Comparison of ENCODE assay signal across 14 cellular contexts in the genomic region with DNA sequence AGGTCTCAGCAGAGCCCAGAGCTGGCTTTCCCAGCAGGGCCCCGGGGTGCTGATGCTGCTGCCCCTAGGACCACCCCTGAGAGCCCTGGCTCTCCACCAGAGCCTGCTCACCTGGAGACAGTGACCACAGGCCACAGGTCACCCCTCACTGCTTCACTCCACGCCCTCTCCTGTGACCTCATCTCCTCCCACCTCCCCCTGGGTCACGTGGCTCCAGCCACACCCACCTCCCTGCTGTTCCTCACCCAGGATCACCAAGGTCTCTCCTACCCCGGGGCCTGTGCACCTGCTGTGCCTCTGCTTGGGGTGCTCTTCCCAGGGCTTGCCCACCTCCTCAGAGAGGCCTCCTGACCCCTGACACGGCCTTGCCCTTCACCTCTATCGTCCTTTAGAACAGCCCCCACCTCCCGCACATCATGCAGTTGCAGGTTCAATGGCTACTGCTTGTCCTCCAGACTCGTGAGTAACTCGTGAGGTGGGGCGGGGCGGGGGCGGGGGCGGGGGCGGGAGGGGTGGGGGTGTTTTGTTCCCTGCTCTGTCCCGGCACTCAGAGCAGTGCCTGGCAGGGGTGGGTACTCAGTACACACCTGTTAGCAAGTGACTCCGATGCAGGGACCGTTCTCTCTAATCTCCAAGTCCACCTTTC.
A peak's percentile ranks its signal among the peaks of the same experiment; 100 is the strongest.
DNase-seq lines count a peak whose midpoint lies in the region; ATAC-seq, FAIRE-seq and TF ChIP-seq lines count a peak whose summit lies in the region.
"Had no signal": no experiment of that assay in that cellular context is flagged by ENCODE, and none has a peak within 500 bp of the region (broad histone marks: within the 10 kb centered on the region; RNA-seq: fewer than 3 reads in every experiment).

No MANE protein-coding gene starts in this region.

- peak; percentile 84 for FAIRE-seq in GM19239 (lab: Jason Lieb, UNC)

- no CpG with 5 or more reads among the region's 17 CpGs for WGBS in trophoblast cell (ENCODE audit: extremely low coverage, insufficient coverage, insufficient read length)

- no peaks in the 10 kb centered on the region for H3K79me1 ChIP-seq in trophoblast cell (ENCODE audit: low read length)

- H3K36me3 Mint-ChIP-seq in Caco-2 (ENCODE audit: insufficient read depth, unreplicated experiment), result no peaks in the 10 kb centered on the region
- H3K36me3 Mint-ChIP-seq: natural killer cell had no signal

- H3K27me3 Mint-ChIP-seq in Caco-2 (ENCODE audit: insufficient read depth, unreplicated experiment), result no peaks in the 10 kb centered on the region

- peaks cover 8% of the 10 kb centered on the region for H3K9me3 ChIP-seq in Caco-2
- H3K9me3 ChIP-seq in SK-N-MC (ENCODE audit: low read depth, low read length), result no peaks in the 10 kb centered on the region
- H3K9me3 ChIP-seq in BE2C, result no peaks in the 10 kb centered on the region
- peaks cover under 1% of the 10 kb centered on the region for H3K9me3 ChIP-seq in trophoblast cell (ENCODE audit: insufficient read depth, low read depth, low read length)
- H3K9me3 ChIP-seq: vagina had no signal

- H3K14ac ChIP-seq in trophoblast cell (ENCODE audit: low read length), result no peak overlapping the region

- H3K27ac ChIP-seq in SK-N-MC (peak overlapping the region; percentile 56; the same call in 1 of the 2 replicates), trophoblast cell (ENCODE audit: low read depth, low read length) (no peak overlapping the region)
- H3K27ac ChIP-seq: hepatocyte, vagina had no signal

- no peaks in the 10 kb centered on the region for H3K79me2 ChIP-seq in trophoblast cell (ENCODE audit: control insufficient read depth, insufficient read depth, low read length, poor library complexity)
- H3K79me2 ChIP-seq: hepatocyte had no signal

- no peak overlapping the region for H4K91ac ChIP-seq in trophoblast cell (ENCODE audit: low read depth, low read length)

- H3K4me1 ChIP-seq in Caco-2 (no peaks in the 10 kb centered on the region), BE2C (no peaks in the 10 kb centered on the region), trophoblast cell (ENCODE audit: control insufficient read depth in 1 of 2, insufficient read depth in 2 of 2, low read length in 2 of 2) (no peaks in the 10 kb centered on the region)
- H3K4me1 ChIP-seq: vagina had no signal

- no peak overlapping the region for H2AK5ac ChIP-seq in trophoblast cell (ENCODE audit: low read length)

- CTCF ChIA-PET in Caco-2 (lab: Charles Lee), result interaction anchor here (0.7 kb wide), 1 partner anchor 267 kb away, joined by 3 read pairs; no protein-coding TSS in a partner anchor

- H3K27me3 ChIP-seq in Caco-2 (replicated peaks; ENCODE audit: control insufficient read depth, insufficient read depth, low read length) (no peaks in the 10 kb centered on the region), BE2C (no peaks in the 10 kb centered on the region), trophoblast cell (ENCODE audit: insufficient read depth, low read length) (no peaks in the 10 kb centered on the region)
- H3K27me3 ChIP-seq: hepatocyte, vagina had no signal

- H3K4me2 ChIP-seq in trophoblast cell (ENCODE audit: low read length), result no peak overlapping the region
- H3K4me2 ChIP-seq: hepatocyte had no signal

- H2BK12ac ChIP-seq in trophoblast cell (ENCODE audit: low read length), result no peak overlapping the region

- DNase-seq in Caco-2 (peak; percentile 32 to 70), GM19239 (ENCODE audit: insufficient read length, low spot score) (no peak), SK-N-MC (ENCODE audit: low read depth, low spot score) (no peak), GM19240 (ENCODE audit: insufficient read length, low spot score) (no peak), BE2C (no peak), trophoblast cell (no peak)
- DNase-seq: natural killer cell; NCI-H748 treated with DMSO at 0.1 percent for 48 hours; stimulated activated CD4-positive, alpha-beta T cell treated with anti-CD3 and anti-CD28 coated beads, Interleukin-2, amount 100 ng/mL, for 24 hours had no signal

- no peak overlapping the region for H2AFZ ChIP-seq in trophoblast cell (ENCODE audit: insufficient read depth, low read length, poor library complexity)
- H2AFZ ChIP-seq: hepatocyte had no signal

- H3K4me3 Mint-ChIP-seq in Caco-2 (ENCODE audit: unreplicated experiment), result peak overlapping the region; percentile 37
- H3K4me3 Mint-ChIP-seq: dendritic cell treated with granulocyte-macrophage colony-stimulating factor and Interleukin-4, amounts not matched to agents 40 ng/mL and 50 ng/mL, for 4 days; natural killer cell had no signal

- H3K18ac ChIP-seq in trophoblast cell (ENCODE audit: low read length), result no peak overlapping the region

- no peak overlapping the region for H3K4ac ChIP-seq in trophoblast cell (ENCODE audit: low read depth, low read length)

- intact Hi-C loops in Caco-2 (cut with micrococcal nuclease; ENCODE audit: unreplicated experiment), result no loop called here

- no peak overlapping the region for H4K8ac ChIP-seq in trophoblast cell (ENCODE audit: low read depth, low read length)

- H3K9ac ChIP-seq in SK-N-MC (ENCODE audit: insufficient read length) (no peak overlapping the region), trophoblast cell (ENCODE audit: low read length) (no peak overlapping the region)

- no peak overlapping the region for H3K23ac ChIP-seq in trophoblast cell (ENCODE audit: low read length)

- no peak overlapping the region for H3K4me3 ChIP-seq in Caco-2 (ENCODE audit: low read depth, low read length)
- H3K4me3 ChIP-seq in SK-N-MC, result no peak overlapping the region; the same call in 1 of the 2 replicates
- H3K4me3 ChIP-seq in BE2C (ENCODE audit: low read depth, low read length), result no peak overlapping the region
- no peak overlapping the region for H3K4me3 ChIP-seq in trophoblast cell (ENCODE audit: low read depth, low read length)
- H3K4me3 ChIP-seq: hepatocyte, vagina had no signal

- TF ChIP-seq CTCF in Caco-2 (IDR thresholded peaks at IDR 0.05; ENCODE audit: insufficient read depth in 1 of 2, low read depth in 1 of 2, low read length in 1 of 2, severe bottlenecking in 1 of 2, unreplicated experiment in 1 of 2), result no peak
- no peak for TF ChIP-seq CTCF in BE2C (IDR thresholded peaks at IDR 0.05; ENCODE audit: low read depth, low read length)

- ATAC-seq in HG02938 (IDR thresholded peaks at IDR 0.05; ENCODE audit: unreplicated experiment) (peak; percentile 66), HG02852 (IDR thresholded peaks at IDR 0.05; ENCODE audit: unreplicated experiment) (no peak)

- H2BK120ac ChIP-seq in trophoblast cell (ENCODE audit: insufficient read depth, low read length, poor library complexity), result no peak overlapping the region

- H3K36me3 ChIP-seq in Caco-2 (ENCODE audit: control insufficient read depth, insufficient read depth, low read length) (no peaks in the 10 kb centered on the region), SK-N-MC (ENCODE audit: insufficient read depth, low read length) (no peaks in the 10 kb centered on the region), BE2C (no peaks in the 10 kb centered on the region), trophoblast cell (ENCODE audit: control insufficient read depth in 1 of 2, insufficient read depth in 2 of 2, low read length in 2 of 2) (no peaks in the 10 kb centered on the region)
- H3K36me3 ChIP-seq: vagina had no signal

- peaks cover 11% of the 10 kb centered on the region for H3K9me3 Mint-ChIP-seq in Caco-2 (ENCODE audit: unreplicated experiment)
- H3K9me3 Mint-ChIP-seq: dendritic cell treated with granulocyte-macrophage colony-stimulating factor and Interleukin-4, amounts not matched to agents 40 ng/mL and 50 ng/mL, for 4 days; natural killer cell had no signal

- H4K12ac ChIP-seq in trophoblast cell (ENCODE audit: low read depth, low read length), result no peak overlapping the region

- BruUV-seq in Caco-2 (replicated peaks; lab: Mats Ljungman, UMichigan), result no TSS peak

- H2BK5ac ChIP-seq in trophoblast cell (ENCODE audit: low read depth, low read length, poor library complexity), result no peak overlapping the region

- peaks cover 12% of the 10 kb centered on the region for H3K4me1 Mint-ChIP-seq in Caco-2 (ENCODE audit: low read depth, unreplicated experiment)
- H3K4me1 Mint-ChIP-seq: natural killer cell had no signal

- POLR2A ChIA-PET in Caco-2 (lab: Charles Lee), result no interaction called here

- H3K27ac Mint-ChIP-seq in Caco-2 (ENCODE audit: unreplicated experiment), result peak overlapping the region; percentile 42
- H3K27ac Mint-ChIP-seq: dendritic cell treated with granulocyte-macrophage colony-stimulating factor and Interleukin-4, amounts not matched to agents 40 ng/mL and 50 ng/mL, for 4 days; natural killer cell had no signal

Comparison
In these comparisons a context has a peak if more than half of its experiments do, and no peak if none do; other contexts are left out.
1. DNase-seq: peak in Caco-2 (2 of 2); none in GM19239 (single experiment), SK-N-MC (single experiment), GM19240 (single experiment), BE2C (single experiment) and trophoblast cell (0 of 2).